ENCODE assay signal across 25 cellular contexts in genomic region chr2:169980643-169981042, GRCh38.
"Had no signal": no experiment of that assay in that cellular context is flagged by ENCODE, and none has a peak within 500 bp of the region (broad histone marks: within the 10 kb centered on the region; RNA-seq: fewer than 3 reads in every experiment).

No MANE protein-coding gene starts in this region.

- H3K27me3 Mint-ChIP-seq: activated B cell treated with CpG ODN at 0.5 μM for 24 hours; activated CD4-positive, alpha-beta memory T cell treated with anti-CD3 and anti-CD28 coated beads for 36 hours; activated CD4-positive, alpha-beta T cell treated with anti-CD3 and anti-CD28 coated beads, Interleukin-2, amount 10 ng/mL, durations not matched to agents 7 days and 5 days; activated naive CD4-positive, alpha-beta T cell treated with anti-CD3 and anti-CD28 coated beads, Interleukin-2, amount 10 ng/mL, durations not matched to agents 7 days and 5 days; activated naive CD8-positive, alpha-beta T cell treated with anti-CD3 and anti-CD28 coated beads, Interleukin-2, amount 10 ng/mL, durations not matched to agents 7 days and 5 days; activated T-helper 17 cell treated with anti-CD3 and anti-CD28 coated beads, Interleukin-2, amount 50 U/mL, for 72 hours; T-helper 17 cell had no signal

- H3K4me3 Mint-ChIP-seq: activated B cell treated with CpG ODN at 0.5 μM for 24 hours; activated CD4-positive, alpha-beta memory T cell treated with anti-CD3 and anti-CD28 coated beads for 36 hours; activated CD4-positive, alpha-beta T cell treated with anti-CD3 and anti-CD28 coated beads, Interleukin-2, amount 10 ng/mL, durations not matched to agents 7 days and 5 days; activated naive CD4-positive, alpha-beta T cell treated with anti-CD3 and anti-CD28 coated beads, Interleukin-2, amount 10 ng/mL, durations not matched to agents 7 days and 5 days; activated naive CD8-positive, alpha-beta T cell treated with anti-CD3 and anti-CD28 coated beads, Interleukin-2, amount 10 ng/mL, durations not matched to agents 7 days and 5 days; activated T-helper 17 cell treated with anti-CD3 and anti-CD28 coated beads, Interleukin-2, amount 50 U/mL, for 72 hours; T-helper 17 cell had no signal

- H3K27ac Mint-ChIP-seq: activated B cell treated with CpG ODN at 0.5 μM for 24 hours; activated CD4-positive, alpha-beta memory T cell treated with anti-CD3 and anti-CD28 coated beads for 36 hours; activated CD4-positive, alpha-beta T cell treated with anti-CD3 and anti-CD28 coated beads, Interleukin-2, amount 10 ng/mL, durations not matched to agents 7 days and 5 days; activated naive CD4-positive, alpha-beta T cell treated with anti-CD3 and anti-CD28 coated beads, Interleukin-2, amount 10 ng/mL, durations not matched to agents 7 days and 5 days; activated naive CD8-positive, alpha-beta T cell treated with anti-CD3 and anti-CD28 coated beads, Interleukin-2, amount 10 ng/mL, durations not matched to agents 7 days and 5 days; activated T-helper 17 cell treated with anti-CD3 and anti-CD28 coated beads, Interleukin-2, amount 50 U/mL, for 72 hours; T-helper 17 cell had no signal

- H3K4me3 ChIP-seq: adrenal gland, PC-9 had no signal

- H3K36me3 ChIP-seq: adrenal gland had no signal

- DNase-seq: activated B cell treated with CpG ODN at 0.5 μM for 24 hours; activated CD4-positive, alpha-beta memory T cell treated with anti-CD3 and anti-CD28 coated beads for 36 hours; activated CD4-positive, alpha-beta T cell treated with anti-CD3 and anti-CD28 coated beads for 1 hour; activated CD4-positive, alpha-beta T cell treated with anti-CD3 and anti-CD28 coated beads, Interleukin-2, amount 10 ng/mL, durations not matched to agents 7 days and 5 days; activated CD8-positive, alpha-beta memory T cell treated with anti-CD3 and anti-CD28 coated beads for 24 hours; activated gamma-delta T cell; activated naive CD4-positive, alpha-beta T cell treated with anti-CD3 and anti-CD28 coated beads, Interleukin-2, amount 10 ng/mL, durations not matched to agents 7 days and 5 days; activated naive CD8-positive, alpha-beta T cell treated with anti-CD3 and anti-CD28 coated beads, Interleukin-2, amount 10 ng/mL, durations not matched to agents 7 days and 5 days; activated T-cell treated with anti-CD3 and anti-CD28 coated beads, Interleukin-2, amount 50 U/mL, for 48 hours; adrenal gland; anterior cingulate cortex; cerebellar nuclear complex; NCI-H1092 treated with DMSO at 0.1 percent for 48 hours; NCI-H1436; NCI-H1694 treated with DMSO at 0.1 percent for 48 hours; NCI-H2029 treated with DMSO at 0.1 percent for 48 hours; NCI-H345; NCI-H510A; NCI-H526 treated with DMSO at 0.1 percent for 48 hours; NCI-H82; PC-9; SHP77 treated with DMSO at 0.1 percent for 48 hours; T-helper 17 cell; T1000 had no signal

- H3K27me3 ChIP-seq: adrenal gland had no signal

- H3K27ac ChIP-seq: adrenal gland, PC-9 had no signal

- H3K4me1 Mint-ChIP-seq: activated CD4-positive, alpha-beta T cell treated with anti-CD3 and anti-CD28 coated beads, Interleukin-2, amount 10 ng/mL, durations not matched to agents 7 days and 5 days; activated naive CD4-positive, alpha-beta T cell treated with anti-CD3 and anti-CD28 coated beads, Interleukin-2, amount 10 ng/mL, durations not matched to agents 7 days and 5 days; activated T-helper 17 cell treated with anti-CD3 and anti-CD28 coated beads, Interleukin-2, amount 50 U/mL, for 72 hours had no signal
